8 cellular contexts compared by ENCODE assay signal in genomic region chr1:923131-923990, GRCh38. TPM values are rescaled to one million over a fixed set of nuclear protein-coding genes. Genes with fewer than 3 reads are reported as not detected.
DNase-seq lines count a peak whose midpoint lies in the region; ATAC-seq and TF ChIP-seq lines count a peak whose summit lies in the region.

A gene with protein sequence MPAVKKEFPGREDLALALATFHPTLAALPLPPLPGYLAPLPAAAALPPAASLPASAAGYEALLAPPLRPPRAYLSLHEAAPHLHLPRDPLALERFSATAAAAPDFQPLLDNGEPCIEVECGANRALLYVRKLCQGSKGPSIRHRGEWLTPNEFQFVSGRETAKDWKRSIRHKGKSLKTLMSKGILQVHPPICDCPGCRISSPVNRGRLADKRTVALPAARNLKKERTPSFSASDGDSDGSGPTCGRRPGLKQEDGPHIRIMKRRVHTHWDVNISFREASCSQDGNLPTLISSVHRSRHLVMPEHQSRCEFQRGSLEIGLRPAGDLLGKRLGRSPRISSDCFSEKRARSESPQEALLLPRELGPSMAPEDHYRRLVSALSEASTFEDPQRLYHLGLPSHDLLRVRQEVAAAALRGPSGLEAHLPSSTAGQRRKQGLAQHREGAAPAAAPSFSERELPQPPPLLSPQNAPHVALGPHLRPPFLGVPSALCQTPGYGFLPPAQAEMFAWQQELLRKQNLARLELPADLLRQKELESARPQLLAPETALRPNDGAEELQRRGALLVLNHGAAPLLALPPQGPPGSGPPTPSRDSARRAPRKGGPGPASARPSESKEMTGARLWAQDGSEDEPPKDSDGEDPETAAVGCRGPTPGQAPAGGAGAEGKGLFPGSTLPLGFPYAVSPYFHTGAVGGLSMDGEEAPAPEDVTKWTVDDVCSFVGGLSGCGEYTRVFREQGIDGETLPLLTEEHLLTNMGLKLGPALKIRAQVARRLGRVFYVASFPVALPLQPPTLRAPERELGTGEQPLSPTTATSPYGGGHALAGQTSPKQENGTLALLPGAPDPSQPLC (plus strand): TSS chr1:923923. CDS start chr1:924432, 509 bp downstream.

- peak within 1 kb of the TSS; percentile 71 for H3K27ac ChIP-seq in SK-N-MC
- no peak within 1 kb of the TSS for H3K27ac ChIP-seq in uterus

- peaks cover 10 to 48% of the 10 kb centered on the region in 2 donors for H3K4me1 ChIP-seq in uterus

- TF ChIP-seq POLR2A in uterus (IDR thresholded peaks at IDR 0.05): no peak

- H3K4me1 Mint-ChIP-seq in IgD-negative memory B cell (peaks cover 4 to 12% (median 10%) of the 10 kb centered on the region in 3 donors), progenitor cell of endocrine pancreas (ENCODE audit: low read depth) (peaks cover 16% of the 10 kb centered on the region)

- TF ChIP-seq CTCF in progenitor cell of endocrine pancreas (IDR thresholded peaks at IDR 0.05; ENCODE audit: unreplicated experiment) (no peak), uterus (IDR thresholded peaks at IDR 0.05) (no peak)

- H3K4me3 Mint-ChIP-seq in IgD-negative memory B cell: peak within 1 kb of the TSS; percentile 34 to 94 (median 88)
- peak within 1 kb of the TSS; percentile 74 for H3K4me3 Mint-ChIP-seq in progenitor cell of endocrine pancreas (ENCODE audit: low read depth)

- H3K36me3 Mint-ChIP-seq in IgD-negative memory B cell (no peaks in the 10 kb centered on the region), progenitor cell of endocrine pancreas (ENCODE audit: insufficient read depth) (peaks cover 3% of the 10 kb centered on the region)

- H3K9me3 Mint-ChIP-seq in IgD-negative memory B cell (peaks cover 0 to 2% (median 0%) of the 10 kb centered on the region in 3 donors), progenitor cell of endocrine pancreas (ENCODE audit: low read depth) (no peaks in the 10 kb centered on the region)

- H3K27me3 ChIP-seq in uterus: no peaks in the 10 kb centered on the region

- H3K4me3 ChIP-seq in SK-N-MC (peak within 1 kb of the TSS; percentile 95), uterus (peak within 1 kb of the TSS; percentile 13 to 40)

- peaks cover 46% of the 10 kb centered on the region for H3K27me3 Mint-ChIP-seq in IgD-negative memory B cell
- peaks cover 54% of the 10 kb centered on the region for H3K27me3 Mint-ChIP-seq in progenitor cell of endocrine pancreas

- H3K9me3 ChIP-seq in SK-N-MC (ENCODE audit: low read depth, low read length): no peaks in the 10 kb centered on the region
- no peaks in the 10 kb centered on the region for H3K9me3 ChIP-seq in uterus

- H3K36me3 ChIP-seq in SK-N-MC (ENCODE audit: insufficient read depth, low read length) (peaks cover 8% of the 10 kb centered on the region; the same call in 1 of the 2 replicates), uterus (no peaks in the 10 kb centered on the region)

- intact Hi-C loops in left ventricle myocardium superior (cut with micrococcal nuclease) (no loop called here), uterus (cut with DNase I; ENCODE audit: low total_unique reads) (no loop called here)

- H3K9ac ChIP-seq in SK-N-MC (ENCODE audit: insufficient read length): peak within 1 kb of the TSS; percentile 89

- ATAC-seq in left ventricle myocardium superior: peak; percentile 76
- no peak for ATAC-seq in GM19455 (IDR thresholded peaks at IDR 0.05; ENCODE audit: unreplicated experiment)

- DNase-seq in C1 segment of cervical spinal cord (lab: John Stamatoyannopoulos, UW) (peak in 12 of 14 donors; percentile 12 to 89 (median 43)), SK-N-MC (ENCODE audit: low read depth, low spot score) (no peak), amniotic stem cell (lab: John Stamatoyannopoulos, UW) (peak; percentile 62), left ventricle myocardium superior (peak; percentile 92), progenitor cell of endocrine pancreas (ENCODE audit: low spot score, unreplicated experiment) (peak; percentile 80), uterus (peak; percentile 74 to 87)

- H3K27ac Mint-ChIP-seq in IgD-negative memory B cell (no peak within 1 kb of the TSS), progenitor cell of endocrine pancreas (no peak within 1 kb of the TSS)

RNA-seq across cellular contexts. Expression of the gene that starts here (rescaled TPM):
- polyA plus RNA-seq in IgD-negative memory B cell: not detected
- total RNA-seq in left ventricle myocardium superior (2.1 TPM), progenitor cell of endocrine pancreas (42.9 and 53.9 TPM in 2 replicates), uterus (10 to 100 TPM in 2 of 4 donors, 1 to 10 TPM in 2; 1.0 to 40.7 (median 13.8) TPM)
